9 cellular contexts compared by ENCODE assay signal in genomic region chr5:35319231-35320002, GRCh38.
DNase-seq lines count a peak whose midpoint lies in the region; ATAC-seq and TF ChIP-seq lines count a peak whose summit lies in the region.
"Had no signal": no experiment of that assay in that cellular context is flagged by ENCODE, and none has a peak within 500 bp of the region (broad histone marks: within the 10 kb centered on the region; RNA-seq: fewer than 3 reads in every experiment).

No MANE protein-coding gene starts in this region.

- peak; percentile 18 for DNase-seq in HCEC 1CT
- DNase-seq in LoVo (ENCODE audit: low spot score), result peak; percentile 8
- peak; percentile 70 for DNase-seq in activated naive CD8-positive, alpha-beta T cell treated with anti-CD3 and anti-CD28 coated beads, Interleukin-2, amount 50 U/mL, for 24 hours
- peak; percentile 34 to 50 for DNase-seq in trophoblast cell
- DNase-seq in HFFc6, result no peak
- DNase-seq in NCI-H146 treated with DMSO at 0.1 percent for 48 hours (lab: John Stamatoyannopoulos, UW; ENCODE audit: unreplicated experiment), result no peak
- DNase-seq in ACHN, result no peak

- no peak overlapping the region for H3K4ac ChIP-seq in trophoblast cell (ENCODE audit: low read depth, low read length)

- no peaks in the 10 kb centered on the region for H3K9me3 ChIP-seq in trophoblast cell (ENCODE audit: insufficient read depth, low read depth, low read length)

- in situ Hi-C loops in ACHN (cut with HindIII; ENCODE audit: low pct_ligation_motif_present, low pct_unique_long_range_greater_than_20kb, low sequenced_read_pairs), result no loop called here

- no peaks in the 10 kb centered on the region for H3K79me2 ChIP-seq in trophoblast cell (ENCODE audit: control insufficient read depth, insufficient read depth, low read length, poor library complexity)

- H2BK12ac ChIP-seq in trophoblast cell (ENCODE audit: low read length), result no peak overlapping the region

- no peak overlapping the region for H3K18ac ChIP-seq in trophoblast cell (ENCODE audit: low read length)

- no CpG with 5 or more reads among the region's 5 CpGs for whole genome bisulfite sequencing in trophoblast cell (ENCODE audit: extremely low coverage, insufficient coverage, insufficient read length)

- ATAC-seq in GM18519 (IDR thresholded peaks at IDR 0.05; ENCODE audit: low FRiP score, unreplicated experiment), result peak; percentile 96
- ATAC-seq in activated naive CD8-positive, alpha-beta T cell treated with anti-CD3 and anti-CD28 coated beads, Interleukin-2, amount 50 U/mL, for 24 hours, result peak; percentile 80

- no peak overlapping the region for H4K8ac ChIP-seq in trophoblast cell (ENCODE audit: low read depth, low read length)

- no peak overlapping the region for H4K12ac ChIP-seq in trophoblast cell (ENCODE audit: low read depth, low read length)

- TF ChIP-seq CTCF in HFFc6 (IDR thresholded peaks at IDR 0.05), result no peak

- H3K4me1 Mint-ChIP-seq in activated naive CD8-positive, alpha-beta T cell treated with anti-CD3 and anti-CD28 coated beads, Interleukin-2, amount 50 U/mL, for 24 hours, result peaks cover 28% of the 10 kb centered on the region
- no peaks in the 10 kb centered on the region for H3K4me1 Mint-ChIP-seq in HFFc6 (ENCODE audit: low read depth)

- H3K36me3 Mint-ChIP-seq in activated naive CD8-positive, alpha-beta T cell treated with anti-CD3 and anti-CD28 coated beads, Interleukin-2, amount 50 U/mL, for 24 hours (ENCODE audit: low read depth), result no peaks in the 10 kb centered on the region
- no peaks in the 10 kb centered on the region for H3K36me3 Mint-ChIP-seq in HFFc6 (ENCODE audit: low read depth)

- H3K4me3 ChIP-seq in trophoblast cell (ENCODE audit: low read depth, low read length), result no peak overlapping the region

- H3K27me3 Mint-ChIP-seq in activated naive CD8-positive, alpha-beta T cell treated with anti-CD3 and anti-CD28 coated beads, Interleukin-2, amount 50 U/mL, for 24 hours, result peaks cover 9% of the 10 kb centered on the region
- H3K27me3 Mint-ChIP-seq in HFFc6 (ENCODE audit: insufficient read depth), result peaks cover 6% of the 10 kb centered on the region; the same call in 1 of the 2 replicates

- H3K36me3 ChIP-seq in trophoblast cell (ENCODE audit: control insufficient read depth in 1 of 2, insufficient read depth in 2 of 2, low read length in 2 of 2), result no peaks in the 10 kb centered on the region

- H3K14ac ChIP-seq in trophoblast cell (ENCODE audit: low read length), result no peak overlapping the region

- no peak overlapping the region for H2AK5ac ChIP-seq in trophoblast cell (ENCODE audit: low read length)

- no peak overlapping the region for H3K4me3 Mint-ChIP-seq in activated naive CD8-positive, alpha-beta T cell treated with anti-CD3 and anti-CD28 coated beads, Interleukin-2, amount 50 U/mL, for 24 hours
- H3K4me3 Mint-ChIP-seq in HFFc6, result no peak overlapping the region
- H3K4me3 Mint-ChIP-seq: nephron had no signal

- no peak overlapping the region for H3K4me2 ChIP-seq in trophoblast cell (ENCODE audit: low read length)

- no peaks in the 10 kb centered on the region for H3K4me1 ChIP-seq in trophoblast cell (ENCODE audit: control insufficient read depth in 1 of 2, insufficient read depth in 2 of 2, low read length in 2 of 2)

- no peak overlapping the region for H3K9ac ChIP-seq in trophoblast cell (ENCODE audit: low read length)

- H3K27me3 ChIP-seq in trophoblast cell (ENCODE audit: insufficient read depth, low read length), result no peaks in the 10 kb centered on the region

- H4K91ac ChIP-seq in trophoblast cell (ENCODE audit: low read depth, low read length), result no peak overlapping the region

- H3K23ac ChIP-seq in trophoblast cell (ENCODE audit: low read length), result no peak overlapping the region

- no peaks in the 10 kb centered on the region for H3K79me1 ChIP-seq in trophoblast cell (ENCODE audit: low read length)

- H3K27ac Mint-ChIP-seq in activated naive CD8-positive, alpha-beta T cell treated with anti-CD3 and anti-CD28 coated beads, Interleukin-2, amount 50 U/mL, for 24 hours, result peak overlapping the region; percentile 77
- no peak overlapping the region for H3K27ac Mint-ChIP-seq in HFFc6

- no peak overlapping the region for H3K27ac ChIP-seq in trophoblast cell (ENCODE audit: low read depth, low read length)

- H2BK5ac ChIP-seq in trophoblast cell (ENCODE audit: low read depth, low read length, poor library complexity), result no peak overlapping the region

- H2BK120ac ChIP-seq in trophoblast cell (ENCODE audit: insufficient read depth, low read length, poor library complexity), result no peak overlapping the region

- no peaks in the 10 kb centered on the region for H3K9me3 Mint-ChIP-seq in activated naive CD8-positive, alpha-beta T cell treated with anti-CD3 and anti-CD28 coated beads, Interleukin-2, amount 50 U/mL, for 24 hours
- H3K9me3 Mint-ChIP-seq in HFFc6, result no peaks in the 10 kb centered on the region
- H3K9me3 Mint-ChIP-seq: nephron had no signal

- H2AFZ ChIP-seq in trophoblast cell (ENCODE audit: insufficient read depth, low read length, poor library complexity), result no peak overlapping the region

Comparison
In these comparisons a context has a peak if more than half of its experiments do, and no peak if none do; other contexts are left out.
1. DNase-seq: peak in HCEC 1CT (single experiment), LoVo (single experiment), activated naive CD8-positive, alpha-beta T cell treated with anti-CD3 and anti-CD28 coated beads, Interleukin-2, amount 50 U/mL, for 24 hours (single experiment) and trophoblast cell (2 of 2); none in HFFc6 (single experiment), NCI-H146 treated with DMSO at 0.1 percent for 48 hours (single experiment) and ACHN (single experiment).